29 cellular contexts compared by ENCODE assay signal in genomic region chr18:67951166-67951565, GRCh38.
"Had no signal": no experiment of that assay in that cellular context is flagged by ENCODE, and none has a peak within 500 bp of the region (broad histone marks: within the 10 kb centered on the region; RNA-seq: fewer than 3 reads in every experiment).

No MANE protein-coding gene starts in this region.

- DNase-seq: activated CD4-positive, alpha-beta T cell treated with anti-CD3 and anti-CD28 coated beads for 36 hours; activated CD8-positive, alpha-beta memory T cell treated with anti-CD3 and anti-CD28 coated beads for 24 hours; activated effector memory CD4-positive, alpha-beta T cell treated with Interleukin-2 at 50 U/mL for 16 hours; activated naive CD4-positive, alpha-beta T cell treated with Interleukin-2 at 50 U/mL for 16 hours; adrenal gland; central memory CD4-positive, alpha-beta T cell; effector CD4-positive, alpha-beta T cell; foreskin fibroblast; heart left ventricle; hypothalamus; immature natural killer cell; mesenchymal stem cell; naive thymus-derived CD8-positive, alpha-beta T cell; nucleus accumbens; psoas muscle; sigmoid colon; small intestine; stimulated activated CD4-positive, alpha-beta T cell treated with anti-CD3 and anti-CD28 coated beads, Interleukin-4, amount 100 ng/mL, for 4 hours; stimulated activated CD8-positive, alpha-beta memory T cell treated with anti-CD3 and anti-CD28 coated beads, Interleukin-4, amount 100 ng/mL, for 48 hours; T-helper 2 cell had no signal

- H3K4me3 Mint-ChIP-seq: activated CD4-positive, alpha-beta T cell treated with anti-CD3 and anti-CD28 coated beads for 36 hours; activated naive CD8-positive, alpha-beta T cell; dendritic cell treated with granulocyte-macrophage colony-stimulating factor and Interleukin-4, amounts not matched to agents 40 ng/mL and 50 ng/mL, for 4 days; immature natural killer cell; naive thymus-derived CD8-positive, alpha-beta T cell; neural crest cell; stimulated activated memory B cell treated with anti-CD40 and anti-IgM and Interleukin-4, amounts not matched to agents 10 μg/mL and 1 μg/mL and 100 μg/mL, for 72 hours; WTC11 had no signal

- H3K36me3 ChIP-seq: adrenal gland, heart left ventricle, sigmoid colon, suprapubic skin, tibial nerve had no signal

- H3K27me3 Mint-ChIP-seq: activated CD4-positive, alpha-beta T cell treated with anti-CD3 and anti-CD28 coated beads for 36 hours; dendritic cell treated with granulocyte-macrophage colony-stimulating factor and Interleukin-4, amounts not matched to agents 40 ng/mL and 50 ng/mL, for 4 days; stimulated activated memory B cell treated with anti-CD40 and anti-IgM and Interleukin-4, amounts not matched to agents 10 μg/mL and 1 μg/mL and 100 μg/mL, for 72 hours had no signal

- H3K4me1 ChIP-seq: adrenal gland, heart left ventricle, parathyroid adenoma, psoas muscle, sigmoid colon, suprapubic skin, tibial nerve had no signal

- H3K4me1 Mint-ChIP-seq: activated CD4-positive, alpha-beta T cell treated with anti-CD3 and anti-CD28 coated beads for 36 hours; immature natural killer cell; naive thymus-derived CD8-positive, alpha-beta T cell; stimulated activated memory B cell treated with anti-CD40 and anti-IgM and Interleukin-4, amounts not matched to agents 10 μg/mL and 1 μg/mL and 100 μg/mL, for 72 hours had no signal

- H3K4me3 ChIP-seq: adrenal gland, heart left ventricle, psoas muscle, sigmoid colon, suprapubic skin, tibial nerve had no signal

- H3K27ac ChIP-seq: adrenal gland, epithelial cell of prostate, heart left ventricle, parathyroid adenoma, psoas muscle, sigmoid colon, suprapubic skin, tibial nerve had no signal

- H3K9me3 Mint-ChIP-seq: dendritic cell treated with granulocyte-macrophage colony-stimulating factor and Interleukin-4, amounts not matched to agents 40 ng/mL and 50 ng/mL, for 4 days; naive thymus-derived CD8-positive, alpha-beta T cell; neural crest cell; stimulated activated memory B cell treated with anti-CD40 and anti-IgM and Interleukin-4, amounts not matched to agents 10 μg/mL and 1 μg/mL and 100 μg/mL, for 72 hours had no signal

- H3K9me3 ChIP-seq: adrenal gland, heart left ventricle, psoas muscle, sigmoid colon, suprapubic skin, tibial nerve had no signal

- H3K36me3 Mint-ChIP-seq: activated naive CD8-positive, alpha-beta T cell; immature natural killer cell; naive thymus-derived CD8-positive, alpha-beta T cell; stimulated activated memory B cell treated with anti-CD40 and anti-IgM and Interleukin-4, amounts not matched to agents 10 μg/mL and 1 μg/mL and 100 μg/mL, for 72 hours; WTC11 had no signal

- H3K79me2 ChIP-seq: parathyroid adenoma had no signal

- ATAC-seq: activated CD4-positive, alpha-beta T cell treated with anti-CD3 and anti-CD28 coated beads for 36 hours; heart left ventricle; naive thymus-derived CD8-positive, alpha-beta T cell; psoas muscle; stimulated activated memory B cell treated with anti-CD40 and anti-IgM and Interleukin-4, amounts not matched to agents 10 μg/mL and 1 μg/mL and 100 μg/mL, for 72 hours; WTC11 had no signal

- H2AFZ ChIP-seq: parathyroid adenoma had no signal

- H3K27ac Mint-ChIP-seq: activated CD4-positive, alpha-beta T cell treated with anti-CD3 and anti-CD28 coated beads for 36 hours; activated naive CD8-positive, alpha-beta T cell; dendritic cell treated with granulocyte-macrophage colony-stimulating factor and Interleukin-4, amounts not matched to agents 40 ng/mL and 50 ng/mL, for 4 days; immature natural killer cell; naive thymus-derived CD8-positive, alpha-beta T cell; stimulated activated memory B cell treated with anti-CD40 and anti-IgM and Interleukin-4, amounts not matched to agents 10 μg/mL and 1 μg/mL and 100 μg/mL, for 72 hours; WTC11 had no signal

- H3K27me3 ChIP-seq: adrenal gland, sigmoid colon, suprapubic skin, tibial nerve had no signal
